Comparison of ENCODE assay signal across 10 cellular contexts in the genomic region with DNA sequence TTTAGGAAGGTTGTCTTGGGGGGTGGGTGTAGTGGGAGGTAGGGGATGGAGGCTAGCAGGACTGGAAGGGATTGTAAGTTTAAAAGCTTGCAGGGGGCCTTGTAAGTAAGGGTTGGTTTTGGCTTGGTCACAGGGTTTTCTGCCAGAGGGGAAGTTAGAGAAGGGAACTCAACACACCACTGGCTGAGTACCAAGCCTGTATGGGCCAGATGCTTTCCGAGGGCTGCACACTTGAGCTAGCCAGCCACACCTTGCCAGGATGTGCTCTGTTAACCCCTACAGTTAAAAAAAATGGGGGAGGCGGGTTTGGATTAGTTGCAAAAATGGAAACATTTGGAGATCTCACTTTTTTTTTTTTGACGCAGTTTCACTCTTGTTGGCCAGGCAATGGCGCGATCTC. TPM values are rescaled to one million over a fixed set of nuclear protein-coding genes. Genes with fewer than 3 reads are reported as not detected.
DNase-seq lines count a peak whose midpoint lies in the region; ATAC-seq and TF ChIP-seq lines count a peak whose summit lies in the region.
"Had no signal": no experiment of that assay in that cellular context is flagged by ENCODE, and none has a peak within 500 bp of the region (broad histone marks: within the 10 kb centered on the region; RNA-seq: fewer than 3 reads in every experiment).

No MANE protein-coding gene starts in this region.

- no peak for TF ChIP-seq CTCF in breast epithelium (IDR thresholded peaks at IDR 0.05)

- peak overlapping the region; percentile 89 for H3K4me3 Mint-ChIP-seq in activated CD4-positive, alpha-beta T cell treated with anti-CD3 and anti-CD28 coated beads for 36 hours
- H3K4me3 Mint-ChIP-seq in activated T-helper 2 cell treated with anti-CD3 and anti-CD28 coated beads, Interferon-gamma antibody, Interleukin-2, Interleukin-4, amounts not matched to agents 10 μg/mL and 5 μg/mL and 100 μg/mL, durations not matched to agents 14 hours and 24 hours and 36 hours (ENCODE audit: low read depth), result peak overlapping the region; percentile 33

- H3K4me3 ChIP-seq in skin epidermis, result peak overlapping the region in 2 of 7 experiments; percentile 2 to 68
- H3K4me3 ChIP-seq in breast epithelium, result no peak overlapping the region

- no peaks in the 10 kb centered on the region for H3K9me3 Mint-ChIP-seq in activated CD4-positive, alpha-beta T cell treated with anti-CD3 and anti-CD28 coated beads for 36 hours (ENCODE audit: low read depth)
- H3K9me3 Mint-ChIP-seq in activated T-helper 2 cell treated with anti-CD3 and anti-CD28 coated beads, Interferon-gamma antibody, Interleukin-2, Interleukin-4, amounts not matched to agents 10 μg/mL and 5 μg/mL and 100 μg/mL, durations not matched to agents 14 hours and 24 hours and 36 hours, result no peaks in the 10 kb centered on the region
- H3K9me3 Mint-ChIP-seq: brain had no signal

- H3K27ac Mint-ChIP-seq in activated CD4-positive, alpha-beta T cell treated with anti-CD3 and anti-CD28 coated beads for 36 hours, result peak overlapping the region; percentile 100
- peak overlapping the region; percentile 97 for H3K27ac Mint-ChIP-seq in activated T-helper 2 cell treated with anti-CD3 and anti-CD28 coated beads, Interferon-gamma antibody, Interleukin-2, Interleukin-4, amounts not matched to agents 10 μg/mL and 5 μg/mL and 100 μg/mL, durations not matched to agents 14 hours and 24 hours and 36 hours

- peaks cover 38% of the 10 kb centered on the region for H3K4me1 Mint-ChIP-seq in activated CD4-positive, alpha-beta T cell treated with anti-CD3 and anti-CD28 coated beads for 36 hours
- peaks cover 40% of the 10 kb centered on the region for H3K4me1 Mint-ChIP-seq in activated T-helper 2 cell treated with anti-CD3 and anti-CD28 coated beads, Interferon-gamma antibody, Interleukin-2, Interleukin-4, amounts not matched to agents 10 μg/mL and 5 μg/mL and 100 μg/mL, durations not matched to agents 14 hours and 24 hours and 36 hours (ENCODE audit: low read depth)

- ATAC-seq in activated CD4-positive, alpha-beta T cell treated with anti-CD3 and anti-CD28 coated beads for 36 hours, result no peak
- ATAC-seq in HG03460 (IDR thresholded peaks at IDR 0.05; ENCODE audit: unreplicated experiment), result peak; percentile 18
- no peak for ATAC-seq in GM21786 (IDR thresholded peaks at IDR 0.05; ENCODE audit: unreplicated experiment)

- peak; percentile 32 for DNase-seq in activated CD4-positive, alpha-beta T cell treated with anti-CD3 and anti-CD28 coated beads for 36 hours
- no peak for DNase-seq in activated CD4-positive, alpha-beta T cell treated with anti-CD3 and anti-CD28 coated beads, Interleukin-2, amount 50 U/mL, for 1 hour
- no peak for DNase-seq in activated T-helper 2 cell treated with anti-CD3 and anti-CD28 coated beads, Interferon-gamma antibody, Interleukin-2, Interleukin-4, amounts not matched to agents 10 μg/mL and 5 μg/mL and 100 μg/mL, durations not matched to agents 14 hours and 24 hours and 36 hours (ENCODE audit: low spot score)
- DNase-seq in NCI-H1417 treated with DMSO at 0.1 percent for 48 hours (lab: John Stamatoyannopoulos, UW) (no peak), breast epithelium (ENCODE audit: low spot score in 2 of 2) (no peak)
- DNase-seq: NCI-H1417 had no signal

- H3K36me3 ChIP-seq in breast epithelium, result no peaks in the 10 kb centered on the region

- intact Hi-C loops in activated CD4-positive, alpha-beta T cell treated with anti-CD3 and anti-CD28 coated beads for 36 hours (cut with DNase I, micrococcal nuclease), result loop anchor here (5.0 to 10.0 kb wide), 3 partner anchors 211 to 1437 kb away; a partner anchor contains a TSS
- intact Hi-C loops in activated T-helper 2 cell treated with anti-CD3 and anti-CD28 coated beads, Interferon-gamma antibody, Interleukin-2, Interleukin-4, amounts not matched to agents 10 μg/mL and 5 μg/mL and 100 μg/mL, durations not matched to agents 14 hours and 24 hours and 36 hours (cut with micrococcal nuclease), result loop anchor here (2.0 to 5.0 kb wide), 2 partner anchors 127 to 701 kb away; no protein-coding TSS in a partner anchor
- intact Hi-C loops in breast epithelium (cut with DNase I; ENCODE audit: low total_unique reads), result loop anchor here (5.0 to 10.0 kb wide), 2 partner anchors 83 to 856 kb away; a partner anchor contains a TSS

- peaks cover 37% of the 10 kb centered on the region for H3K36me3 Mint-ChIP-seq in activated CD4-positive, alpha-beta T cell treated with anti-CD3 and anti-CD28 coated beads for 36 hours (ENCODE audit: low read depth)
- H3K36me3 Mint-ChIP-seq in activated T-helper 2 cell treated with anti-CD3 and anti-CD28 coated beads, Interferon-gamma antibody, Interleukin-2, Interleukin-4, amounts not matched to agents 10 μg/mL and 5 μg/mL and 100 μg/mL, durations not matched to agents 14 hours and 24 hours and 36 hours (ENCODE audit: low read depth), result peaks cover 39% of the 10 kb centered on the region

- no peak for TF ChIP-seq POLR2A in breast epithelium (IDR thresholded peaks at IDR 0.05)

- peak overlapping the region in 12 of 21 experiments; percentile 17 to 95 (median 81) for H3K27ac ChIP-seq in skin epidermis
- H3K27ac ChIP-seq in breast epithelium, result no peak overlapping the region

- POLR2A ChIA-PET in activated CD4-positive, alpha-beta T cell treated with anti-CD3 and anti-CD28 coated beads for 36 hours (lab: Charles Lee), result interaction anchor here (0.5 to 1.2 kb wide), 4 partner anchors 68 to 127 kb away, joined by 3 to 8 read pairs (median 4); no protein-coding TSS in a partner anchor

- no peaks in the 10 kb centered on the region for H3K27me3 ChIP-seq in breast epithelium

- no peaks in the 10 kb centered on the region for H3K9me3 ChIP-seq in breast epithelium

- CTCF ChIA-PET in activated CD4-positive, alpha-beta T cell treated with anti-CD3 and anti-CD28 coated beads for 36 hours (lab: Charles Lee), result interaction anchor here (0.9 to 1.7 kb wide), 2 partner anchors 126 to 150 kb away, joined by 4 to 6 read pairs; no protein-coding TSS in a partner anchor

- H3K4me1 ChIP-seq in breast epithelium, result peaks cover 0 to 11% of the 10 kb centered on the region in 2 donors

- no peaks in the 10 kb centered on the region for H3K27me3 Mint-ChIP-seq in activated CD4-positive, alpha-beta T cell treated with anti-CD3 and anti-CD28 coated beads for 36 hours
- no peaks in the 10 kb centered on the region for H3K27me3 Mint-ChIP-seq in activated T-helper 2 cell treated with anti-CD3 and anti-CD28 coated beads, Interferon-gamma antibody, Interleukin-2, Interleukin-4, amounts not matched to agents 10 μg/mL and 5 μg/mL and 100 μg/mL, durations not matched to agents 14 hours and 24 hours and 36 hours (ENCODE audit: low read depth)

RNA-seq across cellular contexts. Expression of a gene that starts 1.2 kb away (rescaled TPM):
- 1,000 to 10,000 TPM; 2,077 to 2,995 TPM for total RNA-seq in activated CD4-positive, alpha-beta T cell treated with anti-CD3 and anti-CD28 coated beads for 36 hours
- 1,827 and 1,844 TPM in 2 replicates for total RNA-seq in activated T-helper 2 cell treated with anti-CD3 and anti-CD28 coated beads, Interferon-gamma antibody, Interleukin-2, Interleukin-4, amounts not matched to agents 10 μg/mL and 5 μg/mL and 100 μg/mL, durations not matched to agents 14 hours and 24 hours and 36 hours
- total RNA-seq in breast epithelium, result 1,000 to 10,000 TPM; 3,228 to 5,074 (median 4,710) TPM

Comparison
In these comparisons a context has a peak if more than half of its experiments do, and no peak if none do; other contexts are left out.
1. H3K27ac ChIP-seq: peak in skin epidermis (12 of 21); none in breast epithelium (0 of 2).